24 cellular contexts compared by ENCODE assay signal in the genomic region with DNA sequence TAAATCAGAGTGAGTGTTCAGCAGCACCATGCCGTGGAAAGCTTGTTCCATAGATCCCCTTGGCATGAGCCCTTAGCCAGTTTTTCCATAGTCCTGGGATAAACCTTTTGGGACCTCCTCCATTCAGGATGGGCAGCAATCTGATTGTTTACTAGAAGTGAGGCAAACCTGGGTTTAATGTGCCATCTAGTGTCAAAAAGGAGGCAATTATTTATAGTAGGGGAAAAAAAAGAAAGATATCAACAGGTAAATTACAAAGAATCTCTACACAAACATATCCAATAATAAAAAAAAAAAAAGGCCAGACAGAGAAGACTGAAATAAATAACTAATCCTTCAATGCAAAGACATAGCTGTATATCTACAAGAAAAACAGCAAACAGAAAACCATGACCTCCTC.
DNase-seq lines count a peak whose midpoint lies in the region; ATAC-seq, FAIRE-seq and TF ChIP-seq lines count a peak whose summit lies in the region.
"Had no signal": no experiment of that assay in that cellular context is flagged by ENCODE, and none has a peak within 500 bp of the region (broad histone marks: within the 10 kb centered on the region; RNA-seq: fewer than 3 reads in every experiment).

No MANE protein-coding gene starts in this region.

- H3K36me3 ChIP-seq in mammary epithelial cell (ENCODE audit: insufficient read depth, low read length) (no peaks in the 10 kb centered on the region), MM.1S (replicated peaks; ENCODE audit: insufficient read depth, low read length) (no peaks in the 10 kb centered on the region), bronchial epithelial cell (ENCODE audit: control insufficient read depth, insufficient read depth, low read length) (no peaks in the 10 kb centered on the region), esophagus muscularis mucosa (no peaks in the 10 kb centered on the region)
- H3K36me3 ChIP-seq: sigmoid colon, suprapubic skin, uterus had no signal

- no peak for TF ChIP-seq POLR2A in esophagus muscularis mucosa (IDR thresholded peaks at IDR 0.05; ENCODE audit: low read depth)

- H3K27me3 ChIP-seq in mammary epithelial cell (ENCODE audit: insufficient read depth, low read length) (no peaks in the 10 kb centered on the region), MM.1S (replicated peaks; ENCODE audit: insufficient read depth, low read length) (no peaks in the 10 kb centered on the region), bronchial epithelial cell (ENCODE audit: control insufficient read depth, insufficient read depth, low read length) (no peaks in the 10 kb centered on the region), esophagus muscularis mucosa (peaks cover 0 to 6% (median 0%) of the 10 kb centered on the region in 4 donors)
- H3K27me3 ChIP-seq: BLaER1 treated with 17β-estradiol and CSF1 and Interleukin-3, amounts not matched to agents 10 nM and 100 nM; sigmoid colon; suprapubic skin; uterus had no signal

- H3K9ac ChIP-seq in mammary epithelial cell (ENCODE audit: insufficient read depth, low read length) (no peak overlapping the region), MM.1S (ENCODE audit: low read length) (no peak overlapping the region)
- H3K9ac ChIP-seq: BLaER1 treated with 17β-estradiol and CSF1 and Interleukin-3, amounts not matched to agents 10 nM and 100 nM; GM23248 had no signal

- no peaks in the 10 kb centered on the region for H3K4me1 Mint-ChIP-seq in MCF 10A (ENCODE audit: insufficient read depth, unreplicated experiment)
- H3K4me1 Mint-ChIP-seq in stimulated activated effector memory CD8-positive, alpha-beta T cell treated with anti-CD3 and anti-CD28 coated beads, Interleukin-12 subunit alpha, Interleukin-12 subunit beta, amount 100 ng/mL, for 72 hours, result no peaks in the 10 kb centered on the region
- H3K4me1 Mint-ChIP-seq: activated CD4-positive, alpha-beta T cell treated with anti-CD3 and anti-CD28 coated beads for 36 hours; activated CD8-positive, alpha-beta memory T cell treated with anti-CD3 and anti-CD28 coated beads, Interleukin-2, amount 10 ng/mL, durations not matched to agents 7 days and 5 days; activated naive CD8-positive, alpha-beta T cell treated with anti-CD3 and anti-CD28 coated beads, Interleukin-2, amount 10 ng/mL, durations not matched to agents 7 days and 5 days; natural killer cell had no signal

- intact Hi-C loops in MCF 10A (cut with micrococcal nuclease) (no loop called here), mammary epithelial cell (cut with micrococcal nuclease) (loop anchor here (2.0 kb wide), 1 partner anchor 413 kb away; no protein-coding TSS in a partner anchor), esophagus muscularis mucosa (cut with DNase I) (no loop called here)

- CTCF ChIA-PET in MCF 10A (lab: Yijun Ruan, JAX) (interaction anchor here (0.6 to 1.0 kb wide), 4 partner anchors 135 to 1216 kb away, joined by 3 to 5 read pairs (median 4); a partner anchor contains a TSS), mammary epithelial cell (lab: Charles Lee; ENCODE audit: low non-redundant PET) (no interaction called here)

- H3K27ac ChIP-seq in mammary epithelial cell (ENCODE audit: insufficient read depth, low read depth, low read length) (no peak overlapping the region), MM.1S (ENCODE audit: low read length) (no peak overlapping the region), esophagus muscularis mucosa (replicated peaks in 1 of 4) (no peak overlapping the region)
- H3K27ac ChIP-seq: BLaER1 treated with 17β-estradiol and CSF1 and Interleukin-3, amounts not matched to agents 10 nM and 100 nM; GM23248; sigmoid colon; suprapubic skin; uterus had no signal

- H3K36me3 Mint-ChIP-seq in MCF 10A (ENCODE audit: insufficient read depth, unreplicated experiment), result no peaks in the 10 kb centered on the region
- H3K36me3 Mint-ChIP-seq in stimulated activated effector memory CD8-positive, alpha-beta T cell treated with anti-CD3 and anti-CD28 coated beads, Interleukin-12 subunit alpha, Interleukin-12 subunit beta, amount 100 ng/mL, for 72 hours, result no peaks in the 10 kb centered on the region
- H3K36me3 Mint-ChIP-seq: activated naive CD8-positive, alpha-beta T cell treated with anti-CD3 and anti-CD28 coated beads, Interleukin-2, amount 10 ng/mL, durations not matched to agents 7 days and 5 days had no signal

- no peaks in the 10 kb centered on the region for H3F3A ChIP-seq in MM.1S (ENCODE audit: insufficient read depth, low read length)

- no peaks in the 10 kb centered on the region for H3K9me2 ChIP-seq in MM.1S (replicated peaks; ENCODE audit: insufficient read depth, low read length)

- no peak for TF ChIP-seq EP300 in esophagus muscularis mucosa (IDR thresholded peaks at IDR 0.05)

- BruUV-seq in MCF 10A (replicated peaks; lab: Mats Ljungman, UMichigan), result no TSS peak
- no TSS peak for BruUV-seq in mammary epithelial cell (replicated peaks; lab: Mats Ljungman, UMichigan)

- 86% methylated on average over 1 of the region's 1 CpG for WGBS in mammary epithelial cell (ENCODE audit: low coverage, missing lambda C conversion rate)
- 92% methylated on average over 1 of the region's 1 CpG for WGBS in esophagus muscularis mucosa

- in situ Hi-C loops in mammary epithelial cell (cut with MboI; ENCODE audit: low sequenced_read_pairs in 2 of 2), result no loop called here

- H3K4me3 Mint-ChIP-seq in MCF 10A (ENCODE audit: unreplicated experiment), result no peak overlapping the region
- no peak overlapping the region for H3K4me3 Mint-ChIP-seq in stimulated activated effector memory CD8-positive, alpha-beta T cell treated with anti-CD3 and anti-CD28 coated beads, Interleukin-12 subunit alpha, Interleukin-12 subunit beta, amount 100 ng/mL, for 72 hours
- H3K4me3 Mint-ChIP-seq: activated CD4-positive, alpha-beta T cell treated with anti-CD3 and anti-CD28 coated beads for 36 hours; activated CD8-positive, alpha-beta memory T cell treated with anti-CD3 and anti-CD28 coated beads, Interleukin-2, amount 10 ng/mL, durations not matched to agents 7 days and 5 days; activated naive CD8-positive, alpha-beta T cell treated with anti-CD3 and anti-CD28 coated beads, Interleukin-2, amount 10 ng/mL, durations not matched to agents 7 days and 5 days; effector memory CD8-positive, alpha-beta T cell; natural killer cell had no signal

- DNase-seq in MCF 10A (ENCODE audit: unreplicated experiment) (peak; percentile 4), mammary epithelial cell (no peak), MM.1S (no peak), bronchial epithelial cell (ENCODE audit: low read depth) (peak; percentile 13), esophagus muscularis mucosa (ENCODE audit: extremely low spot score) (no peak), LoVo (ENCODE audit: low spot score) (no peak)
- DNase-seq in central memory CD4-positive, alpha-beta T cell, result no peak
- DNase-seq in stimulated activated effector memory CD8-positive, alpha-beta T cell treated with anti-CD3 and anti-CD28 coated beads, Interleukin-12 subunit alpha, Interleukin-12 subunit beta, amount 100 ng/mL, for 72 hours (ENCODE audit: low spot score in 2 of 2), result no peak
- DNase-seq: activated CD4-positive, alpha-beta T cell treated with anti-CD3 and anti-CD28 coated beads for 36 hours; activated CD8-positive, alpha-beta memory T cell treated with anti-CD3 and anti-CD28 coated beads, Interleukin-2, amount 10 ng/mL, durations not matched to agents 7 days and 5 days; activated naive CD8-positive, alpha-beta T cell treated with anti-CD3 and anti-CD28 coated beads, Interleukin-2, amount 10 ng/mL, durations not matched to agents 7 days and 5 days; effector memory CD8-positive, alpha-beta T cell; glutamatergic neuron; GM23248; natural killer cell; NCI-H774; sigmoid colon; T1000; uterus had no signal

- no peaks in the 10 kb centered on the region for H4K20me1 ChIP-seq in mammary epithelial cell (ENCODE audit: insufficient read depth, low read length)
- H4K20me1 ChIP-seq in MM.1S (ENCODE audit: insufficient read depth, low read length), result no peaks in the 10 kb centered on the region
- H4K20me1 ChIP-seq: BLaER1 treated with 17β-estradiol and CSF1 and Interleukin-3, amounts not matched to agents 10 nM and 100 nM had no signal

- POLR2A ChIA-PET in MCF 10A (lab: Yijun Ruan, JAX), result interaction anchor here (0.5 to 0.6 kb wide), 3 partner anchors 54 to 421 kb away, joined by 3 to 4 read pairs (median 3); no protein-coding TSS in a partner anchor

- H3K4me2 ChIP-seq in mammary epithelial cell (ENCODE audit: insufficient read depth, low read depth, low read length) (no peak overlapping the region), MM.1S (ENCODE audit: low read depth, low read length) (no peak overlapping the region)
- H3K4me2 ChIP-seq: BLaER1 treated with 17β-estradiol and CSF1 and Interleukin-3, amounts not matched to agents 10 nM and 100 nM had no signal

- H2AFZ ChIP-seq in mammary epithelial cell (ENCODE audit: low read depth, low read length), result no peak overlapping the region
- H2AFZ ChIP-seq in MM.1S (ENCODE audit: low read length), result no peak overlapping the region
- H2AFZ ChIP-seq: GM23248 had no signal

- no peak for FAIRE-seq in bronchial epithelial cell (lab: Jason Lieb, UNC)
- FAIRE-seq: D721Med, GM12892 had no signal

- H3K27ac Mint-ChIP-seq in MCF 10A (ENCODE audit: low read depth, unreplicated experiment), result no peak overlapping the region
- H3K27ac Mint-ChIP-seq in stimulated activated effector memory CD8-positive, alpha-beta T cell treated with anti-CD3 and anti-CD28 coated beads, Interleukin-12 subunit alpha, Interleukin-12 subunit beta, amount 100 ng/mL, for 72 hours, result no peak overlapping the region
- H3K27ac Mint-ChIP-seq: activated CD4-positive, alpha-beta T cell treated with anti-CD3 and anti-CD28 coated beads for 36 hours; activated CD8-positive, alpha-beta memory T cell treated with anti-CD3 and anti-CD28 coated beads, Interleukin-2, amount 10 ng/mL, durations not matched to agents 7 days and 5 days; activated naive CD8-positive, alpha-beta T cell treated with anti-CD3 and anti-CD28 coated beads, Interleukin-2, amount 10 ng/mL, durations not matched to agents 7 days and 5 days; activated T-helper 2 cell treated with anti-CD3 and anti-CD28 coated beads, Interferon-gamma antibody, Interleukin-2, Interleukin-4, amounts not matched to agents 10 μg/mL and 5 μg/mL and 100 μg/mL, durations not matched to agents 14 hours and 24 hours and 36 hours; effector memory CD8-positive, alpha-beta T cell; natural killer cell had no signal

- H3K4me1 ChIP-seq in mammary epithelial cell (ENCODE audit: insufficient read depth, low read length) (no peaks in the 10 kb centered on the region), MM.1S (ENCODE audit: low read length) (no peaks in the 10 kb centered on the region), esophagus muscularis mucosa (no peaks in the 10 kb centered on the region)
- H3K4me1 ChIP-seq: BLaER1 treated with 17β-estradiol and CSF1 and Interleukin-3, amounts not matched to agents 10 nM and 100 nM; sigmoid colon; suprapubic skin; uterus had no signal

- peak; percentile 7 for TF ChIP-seq CTCF in MCF 10A (IDR thresholded peaks at IDR 0.05; ENCODE audit: unreplicated experiment)
- TF ChIP-seq CTCF in mammary epithelial cell (conservative IDR thresholded peaks at IDR 0.05 in 1 of 2, IDR thresholded peaks at IDR 0.05 in 1 of 2; ENCODE audit: extremely low read depth in 1 of 2, insufficient read depth in 1 of 2, low read depth in 1 of 2, low read length in 2 of 2), result no peak
- TF ChIP-seq CTCF in MM.1S (IDR thresholded peaks at IDR 0.05; ENCODE audit: low read length), result 0 out of 2 replicates have a peak, but pooled peaks have one; percentile 12
- no peak for TF ChIP-seq CTCF in bronchial epithelial cell (IDR thresholded peaks at IDR 0.05; ENCODE audit: insufficient read depth, low read length, severe bottlenecking)
- no peak for TF ChIP-seq CTCF in esophagus muscularis mucosa (IDR thresholded peaks at IDR 0.05)

- H3K9me3 Mint-ChIP-seq in MCF 10A (ENCODE audit: unreplicated experiment), result peaks cover 25% of the 10 kb centered on the region
- H3K9me3 Mint-ChIP-seq in stimulated activated effector memory CD8-positive, alpha-beta T cell treated with anti-CD3 and anti-CD28 coated beads, Interleukin-12 subunit alpha, Interleukin-12 subunit beta, amount 100 ng/mL, for 72 hours, result peaks cover 7% of the 10 kb centered on the region

- H3K4me3 ChIP-seq in mammary epithelial cell (replicated peaks in 1 of 3; ENCODE audit: insufficient read depth in 1 of 3, low read depth in 2 of 3, low read length in 3 of 3) (no peak overlapping the region), MM.1S (ENCODE audit: low read length) (no peak overlapping the region), bronchial epithelial cell (ENCODE audit: low read depth, low read length) (no peak overlapping the region), esophagus muscularis mucosa (no peak overlapping the region)
- H3K4me3 ChIP-seq: BLaER1 treated with 17β-estradiol and CSF1 and Interleukin-3, amounts not matched to agents 10 nM and 100 nM; GM23248; sigmoid colon; suprapubic skin; uterus had no signal

- peaks cover 2% of the 10 kb centered on the region for H3K9me3 ChIP-seq in mammary epithelial cell (replicated peaks; ENCODE audit: insufficient read depth, low read length)
- H3K9me3 ChIP-seq in MM.1S (replicated peaks; ENCODE audit: insufficient read depth, low read length), result no peaks in the 10 kb centered on the region
- H3K9me3 ChIP-seq in esophagus muscularis mucosa, result peaks cover 0 to 7% (median 1%) of the 10 kb centered on the region in 4 donors
- H3K9me3 ChIP-seq: uterus had no signal

- dilution Hi-C loops in mammary epithelial cell (cut with HindIII; ENCODE audit: low sequenced_read_pairs), result no loop called here

- H3K79me2 ChIP-seq in mammary epithelial cell (ENCODE audit: insufficient read depth, low read length) (no peaks in the 10 kb centered on the region), MM.1S (ENCODE audit: low read length) (no peaks in the 10 kb centered on the region)

- no peaks in the 10 kb centered on the region for H3K27me3 Mint-ChIP-seq in MCF 10A (ENCODE audit: insufficient read depth, unreplicated experiment)

- no peak for ATAC-seq in stimulated activated effector memory CD8-positive, alpha-beta T cell treated with anti-CD3 and anti-CD28 coated beads, Interleukin-12 subunit alpha, Interleukin-12 subunit beta, amount 100 ng/mL, for 72 hours
- ATAC-seq: activated CD4-positive, alpha-beta T cell treated with anti-CD3 and anti-CD28 coated beads for 36 hours; activated CD8-positive, alpha-beta memory T cell treated with anti-CD3 and anti-CD28 coated beads, Interleukin-2, amount 10 ng/mL, durations not matched to agents 7 days and 5 days; effector memory CD8-positive, alpha-beta T cell; natural killer cell had no signal

Comparison
In these comparisons a context has a peak if more than half of its experiments do, and no peak if none do; other contexts are left out.
1. DNase-seq: peak in MCF 10A (single experiment) and bronchial epithelial cell (single experiment); none in mammary epithelial cell (single experiment), MM.1S (single experiment), esophagus muscularis mucosa (single experiment), LoVo (single experiment), central memory CD4-positive, alpha-beta T cell (single experiment) and stimulated activated effector memory CD8-positive, alpha-beta T cell treated with anti-CD3 and anti-CD28 coated beads, Interleukin-12 subunit alpha, Interleukin-12 subunit beta, amount 100 ng/mL, for 72 hours (0 of 2).
2. CTCF ChIP-seq: peak in MCF 10A (single experiment) and MM.1S (single experiment); none in mammary epithelial cell (0 of 2), bronchial epithelial cell (single experiment) and esophagus muscularis mucosa (0 of 3).